8 cellular contexts compared by ENCODE assay signal in genomic region chr14:22829661-22830328, GRCh38. TPM values are rescaled to one million over a fixed set of nuclear protein-coding genes. Genes with fewer than 3 reads are reported as not detected.
DNase-seq lines count a peak whose midpoint lies in the region; ATAC-seq and TF ChIP-seq lines count a peak whose summit lies in the region.

TSS of gene MRPL52 (plus strand) at chr14:22829887. CDS start at chr14:22829913, 26 bp downstream.

- POLR2A ChIA-PET in RWPE1 (lab: Yijun Ruan, JAX; ENCODE audit: low non-redundant PET) = interaction anchor here (0.8 kb wide), 1 partner anchor 9 kb away, joined by 3 read pairs; no protein-coding TSS in a partner anchor

- H3K4me3 ChIP-seq in GM23338 = peak within 1 kb of the TSS; percentile 93
- H3K4me3 ChIP-seq in fibroblast of pulmonary artery (replicated peaks; ENCODE audit: low read depth, low read length) = peak within 1 kb of the TSS; percentile 67
- peak within 1 kb of the TSS; percentile 98 for H3K4me3 ChIP-seq in neural cell (ENCODE audit: low read length)
- peak within 1 kb of the TSS; percentile 64 to 95 (median 88) for H3K4me3 ChIP-seq in stomach

- no peaks in the 10 kb centered on the region for H3K9me3 ChIP-seq in neural cell (ENCODE audit: low read length)
- no peaks in the 10 kb centered on the region for H3K9me3 ChIP-seq in stomach

- TF ChIP-seq CTCF in GM23338 (conservative IDR thresholded peaks at IDR 0.05; ENCODE audit: low read depth in 2 of 2) (no peak), RWPE1 (conservative IDR thresholded peaks at IDR 0.05; ENCODE audit: low read depth) (no peak), fibroblast of pulmonary artery (IDR thresholded peaks at IDR 0.05; ENCODE audit: low read length, missing control alignments) (no peak), neural cell (IDR thresholded peaks at IDR 0.05; ENCODE audit: poor library complexity, severe bottlenecking) (no peak), stomach (IDR thresholded peaks at IDR 0.05) (peak in 1 of 7 experiments; percentile 19)

- peaks cover 32% of the 10 kb centered on the region for H3K36me3 Mint-ChIP-seq in GM23338 (ENCODE audit: low read depth)

- H3K27me3 ChIP-seq in GM23338 (ENCODE audit: insufficient read depth) = no peaks in the 10 kb centered on the region
- H3K27me3 ChIP-seq in neural cell (ENCODE audit: insufficient read depth, low read depth, low read length) = no peaks in the 10 kb centered on the region
- no peaks in the 10 kb centered on the region for H3K27me3 ChIP-seq in stomach

- peaks cover 21% of the 10 kb centered on the region for H3K4me1 ChIP-seq in GM23338 (ENCODE audit: insufficient read depth)
- H3K4me1 ChIP-seq in stomach = peaks cover 8 to 24% (median 17%) of the 10 kb centered on the region in 4 donors

- ATAC-seq in GM23338 = peak; percentile 88

- TF ChIP-seq EP300 in neural cell (conservative IDR thresholded peaks at IDR 0.05; ENCODE audit: poor library complexity, severe bottlenecking) (peak; percentile 17), stomach (IDR thresholded peaks at IDR 0.05) (no peak)

- peak within 1 kb of the TSS; percentile 91 for H3K4me3 Mint-ChIP-seq in GM23338

- DNase-seq in EH (ENCODE audit: low read depth) = peak; percentile 90
- DNase-seq in GM23338 (ENCODE audit: low spot score) = peak; percentile 92
- DNase-seq in LoVo (ENCODE audit: low spot score) = peak; percentile 93
- DNase-seq in RWPE1 (ENCODE audit: low spot score) = peak; percentile 79
- peak; percentile 87 for DNase-seq in activated T-helper 9 cell treated with anti-CD3 and anti-CD28 coated beads, Interleukin-2, amount 50 U/mL, for 16 hours (ENCODE audit: low read depth)
- DNase-seq in fibroblast of pulmonary artery (ENCODE audit: low read depth) = peak; percentile 87
- peak; percentile 90 for DNase-seq in stomach

- H3K4me1 Mint-ChIP-seq in GM23338 = peaks cover 19% of the 10 kb centered on the region

- intact Hi-C loops in stomach (cut with DNase I; ENCODE audit: low total_unique reads) = no loop called here

- peaks cover 18% of the 10 kb centered on the region for H3K27me3 Mint-ChIP-seq in GM23338 (ENCODE audit: insufficient read depth, low read depth, poor library complexity)

- H3K79me2 ChIP-seq in GM23338 (replicated peaks; ENCODE audit: insufficient read depth) = peaks cover 19% of the 10 kb centered on the region
- H3K79me2 ChIP-seq in neural cell (replicated peaks; ENCODE audit: insufficient read depth, low read length) = peaks cover 11% of the 10 kb centered on the region

- H4K20me1 ChIP-seq in GM23338 (replicated peaks; ENCODE audit: insufficient read depth) (no peaks in the 10 kb centered on the region), neural cell (ENCODE audit: insufficient read depth) (no peaks in the 10 kb centered on the region)

- peak within 1 kb of the TSS; percentile 60 for H2AFZ ChIP-seq in GM23338
- peak within 1 kb of the TSS; percentile 89 for H2AFZ ChIP-seq in neural cell (ENCODE audit: low read depth, low read length)

- CTCF ChIA-PET in RWPE1 (lab: Yijun Ruan, JAX) = interaction anchor here (0.6 to 2.0 kb wide), 3 partner anchors 24 to 441 kb away, joined by 4 to 7 read pairs (median 4); no protein-coding TSS in a partner anchor

- TF ChIP-seq POLR2A in stomach (IDR thresholded peaks at IDR 0.05) = no peak

- H3K9ac ChIP-seq in neural cell (ENCODE audit: low read length) = peak within 1 kb of the TSS; percentile 85

- H3K27ac Mint-ChIP-seq in GM23338 = peak within 1 kb of the TSS; percentile 88

- H3K9me3 Mint-ChIP-seq in GM23338 = no peaks in the 10 kb centered on the region

- H3K27ac ChIP-seq in GM23338 (ENCODE audit: low read depth) (peak within 1 kb of the TSS; percentile 86), RWPE1 (peak within 1 kb of the TSS; percentile 76), neural cell (ENCODE audit: low read length) (peak within 1 kb of the TSS; percentile 65), stomach (peak within 1 kb of the TSS; percentile 83 to 93 (median 85))

- TF ChIP-seq RAD21 in neural cell (conservative IDR thresholded peaks at IDR 0.05) = no peak

- peaks cover 4% of the 10 kb centered on the region for H3K9me2 ChIP-seq in GM23338 (ENCODE audit: insufficient read depth)
- no peaks in the 10 kb centered on the region for H3K9me2 ChIP-seq in neural cell (ENCODE audit: insufficient read depth, low read length)

- peaks cover 9% of the 10 kb centered on the region; the same call in 1 of the 2 replicates for H3F3A ChIP-seq in GM23338 (replicated peaks; ENCODE audit: low read depth)
- H3F3A ChIP-seq in neural cell (ENCODE audit: insufficient read depth, low read length, poor library complexity, severe bottlenecking) = no peaks in the 10 kb centered on the region

- H3K4me2 ChIP-seq in GM23338 (peak within 1 kb of the TSS; percentile 96), neural cell (ENCODE audit: low read length) (peak within 1 kb of the TSS; percentile 92)

- WGBS in stomach, 5 donors = 0 to 1% (median 1%) methylated on average over 26 to 38 of the region's 38 CpGs

- H3K36me3 ChIP-seq in GM23338 (ENCODE audit: insufficient read depth) (peaks cover 40% of the 10 kb centered on the region), neural cell (ENCODE audit: insufficient read depth, low read length) (peaks cover 5% of the 10 kb centered on the region), stomach (peaks cover 7 to 28% (median 18%) of the 10 kb centered on the region in 4 donors)

TF ChIP-seq in GM23338, 12 proteins besides CTCF, POLR2A, EP300 and RAD21 (continues in another document):
- TF ChIP-seq STAT1 (IDR thresholded peaks at IDR 0.05; ENCODE audit: unreplicated experiment) (no peak), EZH2phosphoT487 (IDR thresholded peaks at IDR 0.05; ENCODE audit: unreplicated experiment) (no peak), CREB1 (CRISPR knock-in tag; IDR thresholded peaks at IDR 0.05; ENCODE audit: low read depth) (peak; percentile 65), JUNB (IDR thresholded peaks at IDR 0.05; ENCODE audit: unreplicated experiment) (no peak), ZNF114 (CRISPR knock-in tag; IDR thresholded peaks at IDR 0.05) (0 out of 2 replicates have a peak, but pooled peaks have one; percentile 6), ZNF331 (CRISPR knock-in tag; IDR thresholded peaks at IDR 0.05; ENCODE audit: low read depth) (no peak)

TF ChIP-seq in neural cell, 6 proteins besides CTCF, POLR2A, EP300 and RAD21:
- peak; percentile 36 for TF ChIP-seq REST (IDR thresholded peaks at IDR 0.05; ENCODE audit: borderline replicate concordance)
- peak; percentile 64 for TF ChIP-seq POLR2AphosphoS5 (IDR thresholded peaks at IDR 0.05)
- TF ChIP-seq MXI1 (conservative IDR thresholded peaks at IDR 0.05; ENCODE audit: poor library complexity, severe bottlenecking) = peak; percentile 93
- TF ChIP-seq SMC3 (conservative IDR thresholded peaks at IDR 0.05; ENCODE audit: poor library complexity) = peak; percentile 49
- TF ChIP-seq EZH2 (IDR thresholded peaks at IDR 0.05; ENCODE audit: borderline replicate concordance, insufficient read depth, low read length, poor library complexity, severe bottlenecking) = no peak

RNA-seq across cellular contexts. Expression of gene MRPL52, which starts in this region (rescaled TPM):
- total RNA-seq in GM23338 (2014; rRNA removed; shearing (Covaris generic)) = 131 and 138 TPM in 2 replicates
- polyA plus RNA-seq in GM23338 (2016; fragmentation: Nextera tagmentation; extraction: Ambion mirVana) (617 and 691 TPM in 2 replicates), neural cell (87.9 and 161 TPM in 2 replicates), stomach (100 to 1,000 TPM; 134 to 181 (median 156) TPM)
- polyA minus RNA-seq in neural cell = 15.8 and 16.6 TPM in 2 replicates
- total RNA-seq in stomach = 100 to 1,000 TPM in 2 of 5 donors, 10 to 100 TPM in 2, not detected in 1; 25.2 to 194 (median 110) TPM

Comparison
In these comparisons a context has a peak if more than half of its experiments do, and no peak if none do; other contexts are left out.
1. Peak in every context shown above with its lines: DNase-seq, ATAC-seq, H3K4me3 ChIP-seq and H3K27ac ChIP-seq.